In the genomic region with DNA sequence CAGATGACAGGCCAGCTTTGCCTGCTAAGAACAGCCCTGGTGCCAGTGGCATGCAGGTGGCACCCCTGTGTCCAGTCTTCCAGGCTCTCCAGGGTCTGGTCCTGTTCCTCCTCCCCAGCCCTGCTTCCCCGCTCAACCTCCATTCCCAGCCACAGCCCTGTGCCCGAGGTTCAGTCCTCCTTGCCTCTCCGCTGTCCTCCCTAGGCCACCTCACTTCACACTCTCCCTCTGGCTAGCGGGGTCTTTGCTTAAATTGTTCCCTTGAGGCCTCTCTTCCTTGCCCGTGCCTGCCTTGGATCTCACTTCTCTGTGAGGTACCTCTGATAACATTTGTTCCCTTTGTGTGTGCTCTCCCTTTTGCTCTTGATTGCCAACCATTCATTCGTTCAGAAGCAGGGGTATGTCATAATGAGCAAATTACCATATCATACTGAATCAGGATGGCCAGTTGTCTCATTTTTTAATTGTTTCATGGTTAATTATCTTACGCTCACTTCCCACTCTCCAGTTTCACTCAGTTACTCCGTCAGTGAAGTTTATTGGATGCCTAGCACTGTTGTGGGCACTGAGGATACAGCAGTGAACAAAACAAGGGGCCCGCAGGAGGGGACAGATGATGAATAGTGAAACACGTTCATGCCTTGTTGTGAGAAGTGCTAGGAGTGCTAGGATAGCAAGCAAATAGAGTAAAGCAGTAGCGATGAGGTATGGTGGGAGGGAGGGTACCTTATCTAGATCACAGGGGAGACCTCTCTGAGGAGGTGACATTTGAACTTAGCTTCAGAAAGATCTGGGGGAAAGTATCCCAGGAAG, we compare ENCODE assay signal across 19 cellular contexts. TPM values are rescaled to one million over a fixed set of nuclear protein-coding genes. Genes with fewer than 3 reads are reported as not detected.
A peak's percentile ranks its signal among the peaks of the same experiment; 100 is the strongest.
DNase-seq lines count a peak whose midpoint lies in the region; ATAC-seq lines count a peak whose summit lies in the region.
"Had no signal": no experiment of that assay in that cellular context is flagged by ENCODE, and none has a peak within 500 bp of the region (broad histone marks: within the 10 kb centered on the region; RNA-seq: fewer than 3 reads in every experiment).

No MANE protein-coding gene starts in this region.

- POLR2A ChIA-PET in activated CD4-positive, alpha-beta T cell treated with anti-CD3 and anti-CD28 coated beads for 36 hours (lab: Charles Lee): interaction anchor here (0.6 kb wide), 2 partner anchors 69 to 92 kb away, joined by 3 to 4 read pairs; no protein-coding TSS in a partner anchor

- peak overlapping the region; percentile 71 for H3K27ac Mint-ChIP-seq in activated CD4-positive, alpha-beta T cell treated with anti-CD3 and anti-CD28 coated beads for 36 hours
- H3K27ac Mint-ChIP-seq in effector memory CD8-positive, alpha-beta T cell: peak overlapping the region; percentile 56 to 62
- H3K27ac Mint-ChIP-seq: neural progenitor cell; T-helper 2 cell treated with Interferon-gamma antibody and Interleukin-4, amounts not matched to agents 5 μg/mL and 100 μg/mL, for 36 hours had no signal

- no peaks in the 10 kb centered on the region for H3K27me3 Mint-ChIP-seq in activated CD4-positive, alpha-beta T cell treated with anti-CD3 and anti-CD28 coated beads for 36 hours
- no peaks in the 10 kb centered on the region for H3K27me3 Mint-ChIP-seq in effector memory CD8-positive, alpha-beta T cell

- H3K4me3 Mint-ChIP-seq in activated CD4-positive, alpha-beta T cell treated with anti-CD3 and anti-CD28 coated beads for 36 hours: no peak overlapping the region
- H3K4me3 Mint-ChIP-seq in effector memory CD8-positive, alpha-beta T cell: peak overlapping the region; percentile 37 to 53
- H3K4me3 Mint-ChIP-seq: neural progenitor cell; T-helper 2 cell treated with Interferon-gamma antibody and Interleukin-4, amounts not matched to agents 5 μg/mL and 100 μg/mL, for 36 hours had no signal

- H3K4me1 Mint-ChIP-seq in activated CD4-positive, alpha-beta T cell treated with anti-CD3 and anti-CD28 coated beads for 36 hours: peaks cover 91% of the 10 kb centered on the region
- H3K4me1 Mint-ChIP-seq in effector memory CD8-positive, alpha-beta T cell (ENCODE audit: low read depth in 2 of 2): peaks cover 79 to 88% of the 10 kb centered on the region in 2 donors

- ATAC-seq in activated CD4-positive, alpha-beta T cell treated with anti-CD3 and anti-CD28 coated beads for 36 hours: peak; percentile 45
- no peak for ATAC-seq in effector memory CD8-positive, alpha-beta T cell (replicated peaks)
- ATAC-seq in GM21619 (IDR thresholded peaks at IDR 0.05; ENCODE audit: unreplicated experiment): no peak
- ATAC-seq: heart right ventricle had no signal

- DNase-seq in activated CD4-positive, alpha-beta T cell treated with anti-CD3 and anti-CD28 coated beads for 36 hours: peak; percentile 57
- no peak for DNase-seq in activated CD4-positive, alpha-beta T cell treated with anti-CD3 and anti-CD28 coated beads for 1 hour
- DNase-seq in stimulated activated naive CD4-positive, alpha-beta T cell treated with Interleukin-2 at 50 U/mL for 16 hours (lab: John Stamatoyannopoulos, UW): peak; percentile 41
- DNase-seq in stimulated activated naive CD4-positive, alpha-beta T cell (lab: John Stamatoyannopoulos, UW): no peak
- DNase-seq in effector memory CD8-positive, alpha-beta T cell: no peak
- DNase-seq in NCI-H1436 (lab: John Stamatoyannopoulos, UW) (no peak), NCI-H1092 treated with DMSO at 0.1 percent for 48 hours (lab: John Stamatoyannopoulos, UW) (no peak)
- DNase-seq: 8988T, AML-193, Caco-2, heart right ventricle, Karpas-422, left ventricle myocardium inferior, NCI-H2029 treated with DMSO at 0.1 percent for 48 hours, PC-9, WERI-Rb-1 had no signal

- CTCF ChIA-PET in activated CD4-positive, alpha-beta T cell treated with anti-CD3 and anti-CD28 coated beads for 36 hours (lab: Charles Lee): interaction anchor here (0.6 to 2.3 kb wide), 2 partner anchors 51 to 52 kb away, joined by 3 to 7 read pairs; no protein-coding TSS in a partner anchor

- intact Hi-C loops in activated CD4-positive, alpha-beta T cell treated with anti-CD3 and anti-CD28 coated beads for 36 hours (cut with DNase I, micrococcal nuclease): loop anchor here in 1 of 2 experiments (5.0 kb wide), 1 partner anchor 78 kb away; no protein-coding TSS in a partner anchor

- peaks cover 7% of the 10 kb centered on the region for H3K36me3 Mint-ChIP-seq in activated CD4-positive, alpha-beta T cell treated with anti-CD3 and anti-CD28 coated beads for 36 hours (ENCODE audit: low read depth)
- peaks cover 10% of the 10 kb centered on the region for H3K36me3 Mint-ChIP-seq in effector memory CD8-positive, alpha-beta T cell (ENCODE audit: insufficient read depth)
- H3K36me3 Mint-ChIP-seq: neural progenitor cell had no signal

- no peaks in the 10 kb centered on the region for H3K9me3 Mint-ChIP-seq in activated CD4-positive, alpha-beta T cell treated with anti-CD3 and anti-CD28 coated beads for 36 hours (ENCODE audit: low read depth)
- no peaks in the 10 kb centered on the region for H3K9me3 Mint-ChIP-seq in effector memory CD8-positive, alpha-beta T cell
- H3K9me3 Mint-ChIP-seq: neural progenitor cell; T-helper 2 cell treated with Interferon-gamma antibody and Interleukin-4, amounts not matched to agents 5 μg/mL and 100 μg/mL, for 36 hours had no signal

RNA-seq across cellular contexts. Expression of gene BMAL1, which starts 7.4 kb away (rescaled TPM):
- total RNA-seq in activated CD4-positive, alpha-beta T cell treated with anti-CD3 and anti-CD28 coated beads for 36 hours: 10 to 100 TPM; 18.6 to 20.2 TPM

Comparison
In these comparisons a context has a peak if more than half of its experiments do, and no peak if none do; other contexts are left out.
1. DNase-seq: peak in activated CD4-positive, alpha-beta T cell treated with anti-CD3 and anti-CD28 coated beads for 36 hours (single experiment) and stimulated activated naive CD4-positive, alpha-beta T cell treated with Interleukin-2 at 50 U/mL for 16 hours (single experiment); none in activated CD4-positive, alpha-beta T cell treated with anti-CD3 and anti-CD28 coated beads for 1 hour (single experiment), stimulated activated naive CD4-positive, alpha-beta T cell (0 of 6), effector memory CD8-positive, alpha-beta T cell (0 of 3), NCI-H1436 (single experiment) and NCI-H1092 treated with DMSO at 0.1 percent for 48 hours (single experiment).